Comparison of ENCODE assay signal across 21 cellular contexts in the genomic region with DNA sequence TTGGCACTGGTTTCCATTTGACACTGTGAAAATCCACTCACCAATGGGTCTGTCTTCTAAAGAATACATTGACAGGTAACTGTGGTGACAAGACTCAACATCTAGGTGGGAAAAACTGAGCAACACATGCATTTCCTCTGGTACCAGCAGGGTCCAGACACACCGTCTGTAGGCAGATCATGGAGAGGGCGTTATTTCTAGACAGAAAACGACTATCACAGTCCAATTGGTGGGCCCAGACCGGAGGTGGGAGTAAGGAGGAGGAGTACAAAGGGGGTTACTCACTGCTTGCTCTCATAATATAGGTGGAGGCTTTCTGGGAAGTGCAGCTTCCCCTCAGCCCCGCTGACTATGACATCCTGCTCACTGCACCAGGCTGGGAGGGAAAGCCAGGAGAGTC. TPM values are rescaled to one million over a fixed set of nuclear protein-coding genes. Genes with fewer than 3 reads are reported as not detected.
DNase-seq lines count a peak whose midpoint lies in the region; ATAC-seq and TF ChIP-seq lines count a peak whose summit lies in the region.
"Had no signal": no experiment of that assay in that cellular context is flagged by ENCODE, and none has a peak within 500 bp of the region (broad histone marks: within the 10 kb centered on the region; RNA-seq: fewer than 3 reads in every experiment).

No MANE protein-coding gene starts in this region.

- peak; percentile 21 for DNase-seq in activated CD8-positive, alpha-beta T cell treated with anti-CD3 and anti-CD28 coated beads for 36 hours
- DNase-seq in activated CD8-positive, alpha-beta T cell treated with anti-CD3 and anti-CD28 coated beads, Interleukin-2, amount 10 ng/mL, durations not matched to agents 7 days and 5 days, result no peak
- DNase-seq in stimulated activated CD4-positive, alpha-beta T cell treated with anti-CD3 and anti-CD28 coated beads, Interleukin-1b, Interleukin-23, amount 100 ng/mL, for 48 hours, result peak; percentile 31
- no peak for DNase-seq in stimulated activated CD4-positive, alpha-beta T cell treated with anti-CD3 and anti-CD28 coated beads, Interleukin-2, amount 100 ng/mL, for 48 hours
- DNase-seq in tibial nerve (ENCODE audit: low spot score in 2 of 2) (no peak), Ammon's horn (ENCODE audit: low spot score) (no peak), SW 1271 (lab: John Stamatoyannopoulos, UW) (no peak)
- DNase-seq: ACHN, DMS79, NCI-H1417, NCI-H187, NCI-H2107, NCI-H226, NCI-H524, NCI-H82, SHP77 had no signal

- no peaks in the 10 kb centered on the region for H3K36me3 ChIP-seq in tibial nerve

- intact Hi-C loops in activated CD8-positive, alpha-beta T cell treated with anti-CD3 and anti-CD28 coated beads for 36 hours (cut with micrococcal nuclease), result loop anchor here (10.0 kb wide), 1 partner anchor 182 kb away; the partner anchor contains the start of gene PPFIBP2

- no peaks in the 10 kb centered on the region for H3K36me3 Mint-ChIP-seq in activated CD8-positive, alpha-beta T cell treated with anti-CD3 and anti-CD28 coated beads for 36 hours (ENCODE audit: low read depth)
- no peaks in the 10 kb centered on the region for H3K36me3 Mint-ChIP-seq in activated CD8-positive, alpha-beta T cell treated with anti-CD3 and anti-CD28 coated beads, Interleukin-2, amount 10 ng/mL, durations not matched to agents 7 days and 5 days (ENCODE audit: low read depth)
- no peaks in the 10 kb centered on the region for H3K36me3 Mint-ChIP-seq in activated T-helper 17 cell treated with anti-CD3 and anti-CD28 coated beads, Interleukin-2, amount 50 U/mL, for 72 hours (ENCODE audit: low read depth)

- no peak overlapping the region for H3K27ac Mint-ChIP-seq in activated CD8-positive, alpha-beta T cell treated with anti-CD3 and anti-CD28 coated beads for 36 hours
- no peak overlapping the region for H3K27ac Mint-ChIP-seq in activated CD8-positive, alpha-beta T cell treated with anti-CD3 and anti-CD28 coated beads, Interleukin-2, amount 10 ng/mL, durations not matched to agents 7 days and 5 days
- peak overlapping the region; percentile 0 for H3K27ac Mint-ChIP-seq in activated T-helper 17 cell treated with anti-CD3 and anti-CD28 coated beads, Interleukin-2, amount 50 U/mL, for 72 hours

- no peaks in the 10 kb centered on the region for H3K9me3 Mint-ChIP-seq in activated CD8-positive, alpha-beta T cell treated with anti-CD3 and anti-CD28 coated beads for 36 hours
- H3K9me3 Mint-ChIP-seq in activated CD8-positive, alpha-beta T cell treated with anti-CD3 and anti-CD28 coated beads, Interleukin-2, amount 10 ng/mL, durations not matched to agents 7 days and 5 days (ENCODE audit: insufficient read depth), result no peaks in the 10 kb centered on the region
- no peaks in the 10 kb centered on the region for H3K9me3 Mint-ChIP-seq in activated T-helper 17 cell treated with anti-CD3 and anti-CD28 coated beads, Interleukin-2, amount 50 U/mL, for 72 hours

- H3K27me3 Mint-ChIP-seq in activated CD8-positive, alpha-beta T cell treated with anti-CD3 and anti-CD28 coated beads for 36 hours, result peaks cover 25% of the 10 kb centered on the region
- H3K27me3 Mint-ChIP-seq in activated CD8-positive, alpha-beta T cell treated with anti-CD3 and anti-CD28 coated beads, Interleukin-2, amount 10 ng/mL, durations not matched to agents 7 days and 5 days (ENCODE audit: low read depth), result peaks cover 26% of the 10 kb centered on the region
- H3K27me3 Mint-ChIP-seq in activated T-helper 17 cell treated with anti-CD3 and anti-CD28 coated beads, Interleukin-2, amount 50 U/mL, for 72 hours, result peaks cover 18% of the 10 kb centered on the region

- TF ChIP-seq CTCF in activated CD8-positive, alpha-beta T cell treated with anti-CD3 and anti-CD28 coated beads for 36 hours (IDR thresholded peaks at IDR 0.05), result no peak
- no peak for TF ChIP-seq CTCF in tibial nerve (IDR thresholded peaks at IDR 0.05)

- WGBS in tibial nerve, 2 donors, result 65 to 76% methylated on average over 5 of the region's 5 CpGs

- no peak for TF ChIP-seq POLR2A in tibial nerve (IDR thresholded peaks at IDR 0.05)

- no peak for TF ChIP-seq EP300 in tibial nerve (IDR thresholded peaks at IDR 0.05)

- H3K9me3 ChIP-seq in tibial nerve, result no peaks in the 10 kb centered on the region

- H3K27ac ChIP-seq in tibial nerve, result peak overlapping the region in 3 of 4 donors; percentile 40 to 76 (median 75)
- H3K27ac ChIP-seq: C4-2B, KMS-11 had no signal

- POLR2A ChIA-PET in activated CD8-positive, alpha-beta T cell treated with anti-CD3 and anti-CD28 coated beads for 36 hours (lab: Charles Lee), result no interaction called here
- POLR2A ChIA-PET in activated CD8-positive, alpha-beta T cell treated with anti-CD3 and anti-CD28 coated beads, Interleukin-2, amount 10 ng/mL, durations not matched to agents 7 days and 5 days (lab: Charles Lee), result no interaction called here

- no peak overlapping the region for H3K4me3 Mint-ChIP-seq in activated CD8-positive, alpha-beta T cell treated with anti-CD3 and anti-CD28 coated beads for 36 hours
- H3K4me3 Mint-ChIP-seq in activated CD8-positive, alpha-beta T cell treated with anti-CD3 and anti-CD28 coated beads, Interleukin-2, amount 10 ng/mL, durations not matched to agents 7 days and 5 days, result no peak overlapping the region
- H3K4me3 Mint-ChIP-seq in activated T-helper 17 cell treated with anti-CD3 and anti-CD28 coated beads, Interleukin-2, amount 50 U/mL, for 72 hours, result no peak overlapping the region

- H3K4me1 Mint-ChIP-seq in activated CD8-positive, alpha-beta T cell treated with anti-CD3 and anti-CD28 coated beads for 36 hours (ENCODE audit: low read depth), result peaks cover 3% of the 10 kb centered on the region
- H3K4me1 Mint-ChIP-seq in activated CD8-positive, alpha-beta T cell treated with anti-CD3 and anti-CD28 coated beads, Interleukin-2, amount 10 ng/mL, durations not matched to agents 7 days and 5 days (ENCODE audit: low read depth), result no peaks in the 10 kb centered on the region
- H3K4me1 Mint-ChIP-seq in activated T-helper 17 cell treated with anti-CD3 and anti-CD28 coated beads, Interleukin-2, amount 50 U/mL, for 72 hours, result no peaks in the 10 kb centered on the region

- CTCF ChIA-PET in activated CD8-positive, alpha-beta T cell treated with anti-CD3 and anti-CD28 coated beads for 36 hours (lab: Charles Lee), result interaction anchor here (0.9 to 1.4 kb wide), 2 partner anchors 229 to 884 kb away, joined by 3 read pairs; no protein-coding TSS in a partner anchor
- CTCF ChIA-PET in activated CD8-positive, alpha-beta T cell treated with anti-CD3 and anti-CD28 coated beads, Interleukin-2, amount 10 ng/mL, durations not matched to agents 7 days and 5 days (lab: Charles Lee), result interaction anchor here (2.1 to 2.2 kb wide), 2 partner anchors 9 kb away, joined by 5 to 8 read pairs; partner anchors contain the start of gene OVCH2

- H3K4me3 ChIP-seq in tibial nerve, result no peak overlapping the region

- H3K4me1 ChIP-seq in tibial nerve, result peaks cover 0 to 22% (median 4%) of the 10 kb centered on the region in 4 donors

- peak; percentile 68 for ATAC-seq in activated CD8-positive, alpha-beta T cell treated with anti-CD3 and anti-CD28 coated beads for 36 hours
- ATAC-seq in activated CD8-positive, alpha-beta T cell treated with anti-CD3 and anti-CD28 coated beads, Interleukin-2, amount 10 ng/mL, durations not matched to agents 7 days and 5 days, result no peak
- no peak for ATAC-seq in activated T-helper 17 cell treated with anti-CD3 and anti-CD28 coated beads, Interleukin-2, amount 50 U/mL, for 72 hours (replicated peaks)

- peaks cover 0 to 2% of the 10 kb centered on the region in 2 donors for H3K27me3 ChIP-seq in tibial nerve

RNA-seq across cellular contexts. Expression of gene OVCH2, which starts 9.9 kb away (rescaled TPM):
- total RNA-seq in activated CD8-positive, alpha-beta T cell treated with anti-CD3 and anti-CD28 coated beads for 36 hours, result not detected
- total RNA-seq in activated CD8-positive, alpha-beta T cell treated with anti-CD3 and anti-CD28 coated beads, Interleukin-2, amount 10 ng/mL, durations not matched to agents 7 days and 5 days, result not detected
- total RNA-seq in activated T-helper 17 cell treated with anti-CD3 and anti-CD28 coated beads, Interleukin-2, amount 50 U/mL, for 72 hours, result not detected
- not detected for total RNA-seq in tibial nerve
- total RNA-seq: RPMI7951 had no signal

RNA-seq across cellular contexts. Expression of gene CYB5R2, which starts 23.1 kb away (rescaled TPM):
- total RNA-seq in activated CD8-positive, alpha-beta T cell treated with anti-CD3 and anti-CD28 coated beads for 36 hours, result 1 to 10 TPM; 4.2 to 4.9 TPM
- total RNA-seq in activated CD8-positive, alpha-beta T cell treated with anti-CD3 and anti-CD28 coated beads, Interleukin-2, amount 10 ng/mL, durations not matched to agents 7 days and 5 days, result under 1 TPM; 0.24 to 0.55 TPM
- total RNA-seq in activated T-helper 17 cell treated with anti-CD3 and anti-CD28 coated beads, Interleukin-2, amount 50 U/mL, for 72 hours, result 1 to 10 TPM; 1.5 to 3.1 TPM
- total RNA-seq in tibial nerve, result 100 to 1,000 TPM in 1 of 4 donors, 10 to 100 TPM in 3; 50.8 to 104 (median 58.2) TPM
- total RNA-seq: H4 had no signal

Comparison
In these comparisons a context has a peak if more than half of its experiments do, and no peak if none do; other contexts are left out.
1. DNase-seq: peak in activated CD8-positive, alpha-beta T cell treated with anti-CD3 and anti-CD28 coated beads for 36 hours (single experiment) and stimulated activated CD4-positive, alpha-beta T cell treated with anti-CD3 and anti-CD28 coated beads, Interleukin-1b, Interleukin-23, amount 100 ng/mL, for 48 hours (single experiment); none in activated CD8-positive, alpha-beta T cell treated with anti-CD3 and anti-CD28 coated beads, Interleukin-2, amount 10 ng/mL, durations not matched to agents 7 days and 5 days (single experiment), stimulated activated CD4-positive, alpha-beta T cell treated with anti-CD3 and anti-CD28 coated beads, Interleukin-2, amount 100 ng/mL, for 48 hours (0 of 2), tibial nerve (0 of 2), Ammon's horn (single experiment) and SW 1271 (0 of 2).
2. RNA of gene CYB5R2, which starts 23.1 kb away (total RNA-seq): 50.8 to 104 TPM in tibial nerve; 4.2 to 4.9 TPM in activated CD8-positive, alpha-beta T cell treated with anti-CD3 and anti-CD28 coated beads for 36 hours, 1.5 to 3.1 TPM in activated T-helper 17 cell treated with anti-CD3 and anti-CD28 coated beads, Interleukin-2, amount 50 U/mL, for 72 hours and 0.24 to 0.55 TPM in activated CD8-positive, alpha-beta T cell treated with anti-CD3 and anti-CD28 coated beads, Interleukin-2, amount 10 ng/mL, durations not matched to agents 7 days and 5 days; every median in the first group is over 4 times any median in the second.